ENCODE assay signal across 8 cellular contexts in the genomic region with DNA sequence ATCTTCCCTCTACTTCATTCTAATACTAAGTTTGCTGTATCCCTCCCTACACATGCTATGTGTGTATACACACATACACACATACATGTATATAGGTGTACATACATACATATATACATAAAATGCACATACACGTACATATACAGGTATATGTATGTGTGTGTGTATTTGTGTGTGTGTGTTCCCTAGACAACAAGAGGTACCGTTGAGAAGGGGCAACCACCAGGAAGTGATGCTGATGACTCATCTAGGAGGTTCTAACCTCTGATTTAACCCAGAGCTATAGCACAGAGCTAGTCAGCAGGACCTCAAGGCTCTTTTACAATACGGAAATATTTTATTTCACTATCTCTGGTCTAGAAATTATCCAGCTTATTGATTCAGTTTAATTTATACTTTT.
DNase-seq lines count a peak whose midpoint lies in the region; ATAC-seq and TF ChIP-seq lines count a peak whose summit lies in the region.

No MANE protein-coding gene starts in this region.

- no peaks in the 10 kb centered on the region for H3K27me3 Mint-ChIP-seq in activated CD4-positive, alpha-beta memory T cell treated with anti-CD3 and anti-CD28 coated beads, Interleukin-2, amount 10 ng/mL, durations not matched to agents 7 days and 5 days
- peaks cover 0 to 3% (median 2%) of the 10 kb centered on the region in 3 donors for H3K27me3 Mint-ChIP-seq in CD14-positive monocyte (ENCODE audit: low read depth in 3 of 3)

- peak overlapping the region; percentile 58 for H3K27ac Mint-ChIP-seq in activated CD4-positive, alpha-beta memory T cell treated with anti-CD3 and anti-CD28 coated beads, Interleukin-2, amount 10 ng/mL, durations not matched to agents 7 days and 5 days
- peak overlapping the region in 2 of 7 donors; percentile 16 to 42 for H3K27ac Mint-ChIP-seq in CD14-positive monocyte

- POLR2A ChIA-PET in activated CD4-positive, alpha-beta memory T cell treated with anti-CD3 and anti-CD28 coated beads, Interleukin-2, amount 10 ng/mL, durations not matched to agents 7 days and 5 days (lab: Charles Lee): interaction anchor here (0.8 to 3.4 kb wide), 6 partner anchors 10 to 183 kb away, joined by 3 to 14 read pairs (median 6); no protein-coding TSS in a partner anchor

- no peaks in the 10 kb centered on the region for H3K36me3 Mint-ChIP-seq in activated CD4-positive, alpha-beta memory T cell treated with anti-CD3 and anti-CD28 coated beads, Interleukin-2, amount 10 ng/mL, durations not matched to agents 7 days and 5 days (ENCODE audit: low read depth)
- no peaks in the 10 kb centered on the region for H3K36me3 Mint-ChIP-seq in CD14-positive monocyte

- ATAC-seq in GM21786 (IDR thresholded peaks at IDR 0.05; ENCODE audit: unreplicated experiment): peak; percentile 94

- H3K4me1 Mint-ChIP-seq in activated CD4-positive, alpha-beta memory T cell treated with anti-CD3 and anti-CD28 coated beads, Interleukin-2, amount 10 ng/mL, durations not matched to agents 7 days and 5 days: peaks cover 34% of the 10 kb centered on the region
- H3K4me1 Mint-ChIP-seq in CD14-positive monocyte: peaks cover 5% of the 10 kb centered on the region

- intact Hi-C loops in CD14-positive monocyte (cut with micrococcal nuclease) (no loop called here), head of caudate nucleus (cut with DNase I) (loop anchor here (10.0 kb wide), 1 partner anchor 286 kb away; no protein-coding TSS in a partner anchor)

- no peak overlapping the region for H3K4me3 Mint-ChIP-seq in activated CD4-positive, alpha-beta memory T cell treated with anti-CD3 and anti-CD28 coated beads, Interleukin-2, amount 10 ng/mL, durations not matched to agents 7 days and 5 days
- no peak overlapping the region for H3K4me3 Mint-ChIP-seq in CD14-positive monocyte

- in situ Hi-C loops in GM13977 (cut with MboI; ENCODE audit: low pct_unique_long_range_greater_than_20kb, low sequenced_read_pairs, unreplicated experiment): no loop called here

- CTCF ChIA-PET in activated CD4-positive, alpha-beta memory T cell treated with anti-CD3 and anti-CD28 coated beads, Interleukin-2, amount 10 ng/mL, durations not matched to agents 7 days and 5 days (lab: Charles Lee): interaction anchor here (1.0 to 2.7 kb wide), 5 partner anchors 10 to 312 kb away, joined by 3 to 14 read pairs (median 4); no protein-coding TSS in a partner anchor

- TF ChIP-seq CTCF in GM13977 (IDR thresholded peaks at IDR 0.05; ENCODE audit: extremely low read depth, insufficient read depth, missing control alignments): no peak
- no peak for TF ChIP-seq CTCF in CD14-positive monocyte (IDR thresholded peaks at IDR 0.05)

- DNase-seq in GM13977 (ENCODE audit: low spot score): peak; percentile 63
- peak; percentile 62 for DNase-seq in LoVo (ENCODE audit: low spot score)
- peak; percentile 63 for DNase-seq in activated CD4-positive, alpha-beta memory T cell treated with anti-CD3 and anti-CD28 coated beads, Interleukin-2, amount 10 ng/mL, durations not matched to agents 7 days and 5 days
- peak; percentile 87 for DNase-seq in kidney glomerular epithelial cell (lab: John Stamatoyannopoulos, UW)
- no peak for DNase-seq in NCI-H187 (lab: John Stamatoyannopoulos, UW)
- DNase-seq in CD14-positive monocyte (ENCODE audit: low spot score): no peak
- DNase-seq in head of caudate nucleus: no peak

- no peaks in the 10 kb centered on the region for H3K9me3 Mint-ChIP-seq in activated CD4-positive, alpha-beta memory T cell treated with anti-CD3 and anti-CD28 coated beads, Interleukin-2, amount 10 ng/mL, durations not matched to agents 7 days and 5 days
- no peaks in the 10 kb centered on the region for H3K9me3 Mint-ChIP-seq in CD14-positive monocyte

Comparison
In these comparisons a context has a peak if more than half of its experiments do, and no peak if none do; other contexts are left out.
1. DNase-seq: peak in GM13977 (single experiment), LoVo (single experiment), activated CD4-positive, alpha-beta memory T cell treated with anti-CD3 and anti-CD28 coated beads, Interleukin-2, amount 10 ng/mL, durations not matched to agents 7 days and 5 days (single experiment) and kidney glomerular epithelial cell (single experiment); none in NCI-H187 (0 of 2), CD14-positive monocyte (single experiment) and head of caudate nucleus (0 of 42).